ENCODE assay signal across 15 cellular contexts in genomic region chr10:120827251-120827875, GRCh38.
DNase-seq lines count a peak whose midpoint lies in the region; ATAC-seq and TF ChIP-seq lines count a peak whose summit lies in the region.
"Had no signal": no experiment of that assay in that cellular context is flagged by ENCODE, and none has a peak within 500 bp of the region (broad histone marks: within the 10 kb centered on the region; RNA-seq: fewer than 3 reads in every experiment).

No MANE protein-coding gene starts in this region.

- CTCF ChIA-PET in RWPE1 (lab: Yijun Ruan, JAX) = no interaction called here

- H3K4me3 ChIP-seq in GM12864 (ENCODE audit: low read depth, low read length) = no peak overlapping the region
- H3K4me3 ChIP-seq: coronary artery, mucosa of descending colon had no signal

- POLR2A ChIA-PET in RWPE1 (lab: Yijun Ruan, JAX; ENCODE audit: low non-redundant PET) = no interaction called here

- ATAC-seq in GM19463 (IDR thresholded peaks at IDR 0.05; ENCODE audit: unreplicated experiment) = peak; percentile 79
- ATAC-seq in HG02678 (IDR thresholded peaks at IDR 0.05; ENCODE audit: unreplicated experiment) = peak; percentile 74
- peak; percentile 76 for ATAC-seq in HG03432 (IDR thresholded peaks at IDR 0.05; ENCODE audit: unreplicated experiment)
- no peak for ATAC-seq in HG03457 (IDR thresholded peaks at IDR 0.05; ENCODE audit: unreplicated experiment)
- no peak for ATAC-seq in HG03135 (IDR thresholded peaks at IDR 0.05; ENCODE audit: unreplicated experiment)
- ATAC-seq: mucosa of descending colon had no signal

- DNase-seq in GM12864 (ENCODE audit: low read depth) = peak; percentile 12
- no peak for DNase-seq in RWPE1 (ENCODE audit: low spot score)
- DNase-seq in GOT3 (lab: John Stamatoyannopoulos, UW) = no peak
- DNase-seq: activated CD8-positive, alpha-beta memory T cell treated with anti-CD3 and anti-CD28 coated beads for 24 hours; activated effector memory CD4-positive, alpha-beta T cell treated with anti-CD3 and anti-CD28 coated beads, Interleukin-2, amount 50 U/mL, for 16 hours; CD4-positive, CD25-positive, alpha-beta regulatory T cell; mucosa of descending colon; NCI-H2171; SK-N-SH had no signal

- no peak for TF ChIP-seq CTCF in GM12864 (IDR thresholded peaks at IDR 0.05; ENCODE audit: low read depth, low read length, missing control alignments)
- no peak for TF ChIP-seq CTCF in RWPE1 (conservative IDR thresholded peaks at IDR 0.05; ENCODE audit: low read depth)

- H3K27ac ChIP-seq in RWPE1 = no peak overlapping the region
- H3K27ac ChIP-seq: coronary artery had no signal

Comparison
In these comparisons a context has a peak if more than half of its experiments do, and no peak if none do; other contexts are left out.
1. ATAC-seq: peak in GM19463 (single experiment), HG02678 (single experiment) and HG03432 (single experiment); none in HG03457 (single experiment) and HG03135 (single experiment).